ENCODE assay signal across 8 cellular contexts in genomic region chr19:36213793-36214387, GRCh38. TPM values are rescaled to one million over a fixed set of nuclear protein-coding genes. Genes with fewer than 3 reads are reported as not detected.
DNase-seq lines count a peak whose midpoint lies in the region; ATAC-seq and TF ChIP-seq lines count a peak whose summit lies in the region.

No MANE protein-coding gene starts in this region.

- no peaks in the 10 kb centered on the region for H3K27me3 Mint-ChIP-seq in activated naive CD8-positive, alpha-beta T cell treated with anti-CD3 and anti-CD28 coated beads, Interleukin-2, amount 50 U/mL, for 24 hours

- no peaks in the 10 kb centered on the region for H3K27me3 ChIP-seq in thyroid gland

- H3K4me3 Mint-ChIP-seq in activated naive CD8-positive, alpha-beta T cell treated with anti-CD3 and anti-CD28 coated beads, Interleukin-2, amount 50 U/mL, for 24 hours, result no peak overlapping the region

- intact Hi-C loops in thyroid gland (cut with DNase I), result loop anchor here (10.0 kb wide), 1 partner anchor 271 kb away; the partner anchor contains the start of gene ZNF566

- WGBS in thyroid gland, 2 donors, result 32 to 47% methylated on average over 6 to 12 of the region's 15 CpGs

- H3K4me1 ChIP-seq in thyroid gland, result peaks cover 10 to 12% of the 10 kb centered on the region in 2 donors

- H3K36me3 Mint-ChIP-seq in activated naive CD8-positive, alpha-beta T cell treated with anti-CD3 and anti-CD28 coated beads, Interleukin-2, amount 50 U/mL, for 24 hours (ENCODE audit: low read depth), result peaks cover 12% of the 10 kb centered on the region

- no peaks in the 10 kb centered on the region for H3K36me3 ChIP-seq in thyroid gland

- no peak overlapping the region for H3K27ac Mint-ChIP-seq in activated naive CD8-positive, alpha-beta T cell treated with anti-CD3 and anti-CD28 coated beads, Interleukin-2, amount 50 U/mL, for 24 hours

- peak; percentile 2 to 59 for DNase-seq in stimulated activated CD4-positive, alpha-beta T cell treated with anti-CD3 and anti-CD28 coated beads, Interleukin-4, amount 100 ng/mL, for 4 hours
- DNase-seq in stimulated activated CD4-positive, alpha-beta T cell treated with anti-CD3 and anti-CD28 coated beads, Interleukin-2, amount 100 ng/mL, for 24 hours, result no peak
- no peak for DNase-seq in activated naive CD8-positive, alpha-beta T cell treated with anti-CD3 and anti-CD28 coated beads, Interleukin-2, amount 50 U/mL, for 24 hours
- DNase-seq in left kidney (ENCODE audit: low read depth, low spot score) (peak; percentile 60), thyroid gland (peak in 1 of 2 donors; percentile 32), NCI-H2029 (lab: John Stamatoyannopoulos, UW) (no peak)

- peak overlapping the region; percentile 76 to 95 (median 94) for H3K27ac ChIP-seq in thyroid gland

- peak; percentile 35 for ATAC-seq in activated naive CD8-positive, alpha-beta T cell treated with anti-CD3 and anti-CD28 coated beads, Interleukin-2, amount 50 U/mL, for 24 hours
- no peak for ATAC-seq in HG03097 (IDR thresholded peaks at IDR 0.05; ENCODE audit: low FRiP score, unreplicated experiment)
- no peak for ATAC-seq in GM21825 (IDR thresholded peaks at IDR 0.05; ENCODE audit: unreplicated experiment)

- no peaks in the 10 kb centered on the region for H3K9me3 Mint-ChIP-seq in activated naive CD8-positive, alpha-beta T cell treated with anti-CD3 and anti-CD28 coated beads, Interleukin-2, amount 50 U/mL, for 24 hours

- no peak for TF ChIP-seq POLR2A in thyroid gland (IDR thresholded peaks at IDR 0.05)

- peak overlapping the region; percentile 26 to 65 (median 56) for H3K4me3 ChIP-seq in thyroid gland (replicated peaks in 1 of 3)

- peaks cover 25% of the 10 kb centered on the region for H3K4me1 Mint-ChIP-seq in activated naive CD8-positive, alpha-beta T cell treated with anti-CD3 and anti-CD28 coated beads, Interleukin-2, amount 50 U/mL, for 24 hours

- H3K9me3 ChIP-seq in thyroid gland, result no peaks in the 10 kb centered on the region

- TF ChIP-seq CTCF in thyroid gland (IDR thresholded peaks at IDR 0.05), result no peak

RNA-seq across cellular contexts. Expression of gene ZNF565, which starts 0.6 kb away (rescaled TPM):
- total RNA-seq in thyroid gland, result 10 to 100 TPM in 1 of 4 donors, 1 to 10 TPM in 3; 7.2 to 13.1 (median 7.4) TPM

RNA-seq across cellular contexts. Expression of gene ZNF146, which starts 1.0 kb away (rescaled TPM):
- 100 to 1,000 TPM in 1 of 4 donors, 10 to 100 TPM in 3; 69.6 to 127 (median 79.7) TPM for total RNA-seq in thyroid gland

Comparison
In these comparisons a context has a peak if more than half of its experiments do, and no peak if none do; other contexts are left out.
1. DNase-seq: peak in stimulated activated CD4-positive, alpha-beta T cell treated with anti-CD3 and anti-CD28 coated beads, Interleukin-4, amount 100 ng/mL, for 4 hours (2 of 2) and left kidney (single experiment); none in stimulated activated CD4-positive, alpha-beta T cell treated with anti-CD3 and anti-CD28 coated beads, Interleukin-2, amount 100 ng/mL, for 24 hours (0 of 2), activated naive CD8-positive, alpha-beta T cell treated with anti-CD3 and anti-CD28 coated beads, Interleukin-2, amount 50 U/mL, for 24 hours (single experiment) and NCI-H2029 (single experiment).